Comparison of ENCODE assay signal across 7 cellular contexts in the genomic region with DNA sequence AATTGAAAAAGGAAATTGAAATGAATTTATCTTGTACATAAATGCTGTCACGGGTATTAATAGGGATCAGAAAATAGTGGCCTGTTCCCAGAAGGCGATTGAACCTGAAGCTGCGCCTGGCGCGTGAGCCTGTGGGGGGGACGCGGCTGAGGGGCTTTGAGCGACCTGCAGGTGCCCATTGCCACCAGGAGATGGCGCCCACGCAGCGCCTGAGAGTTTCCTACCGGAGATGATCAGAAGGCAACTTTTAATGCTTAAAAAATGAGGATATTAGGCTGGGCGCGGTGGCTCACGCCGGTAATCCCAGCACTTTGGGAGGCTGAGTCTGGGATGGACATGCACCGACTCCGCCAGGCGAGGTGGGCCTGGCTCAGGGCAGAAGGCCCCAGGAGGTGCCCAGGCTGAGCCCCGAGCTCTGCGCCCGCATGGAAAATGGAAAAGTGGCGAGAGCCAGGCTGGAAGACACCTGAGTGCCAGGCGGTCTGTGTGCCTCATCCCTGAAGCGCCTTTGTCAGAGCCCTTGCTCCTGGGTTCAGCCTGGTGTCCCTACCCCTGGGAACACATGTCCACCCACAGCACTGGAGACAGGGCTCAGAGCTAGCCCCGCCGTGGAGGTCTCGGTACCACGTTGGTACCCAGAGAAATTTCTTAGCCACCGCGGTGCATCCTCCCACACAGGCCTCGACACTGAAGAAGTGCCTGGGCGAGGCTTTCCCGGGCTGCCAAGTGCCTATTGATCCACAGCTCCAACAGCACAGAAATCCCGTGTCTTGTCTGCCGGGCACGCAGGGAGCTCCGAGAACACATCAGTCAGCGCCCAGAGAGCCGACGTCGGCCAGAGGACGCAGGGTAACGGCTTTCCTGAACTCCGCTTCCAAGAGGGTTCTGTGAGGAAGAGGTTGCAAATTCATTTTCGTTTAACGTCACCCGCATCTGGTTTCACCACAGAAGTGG.
DNase-seq lines count a peak whose midpoint lies in the region; ATAC-seq and TF ChIP-seq lines count a peak whose summit lies in the region.

No MANE protein-coding gene starts in this region.

- ATAC-seq in left colon (peak; percentile 70), HG02852 (IDR thresholded peaks at IDR 0.05; ENCODE audit: unreplicated experiment) (no peak)

- no peak overlapping the region for H3K27ac ChIP-seq in MM.1S (ENCODE audit: low read length)

- DNase-seq in GM10266 (ENCODE audit: extremely low spot score) (peak; percentile 90), MM.1S (no peak), left colon (peak in 1 of 2 donors; percentile 53)
- DNase-seq in central memory CD4-positive, alpha-beta T cell = peak; percentile 6
- DNase-seq in stimulated activated CD4-positive, alpha-beta T cell treated with anti-CD3 and anti-CD28 coated beads, TNF-alpha, amount 100 ng/mL, for 4 hours (ENCODE audit: low read depth in 3 of 3) = peak; percentile 18 to 40 (median 29)

- H3F3A ChIP-seq in MM.1S (ENCODE audit: insufficient read depth, low read length) = no peaks in the 10 kb centered on the region

- H3K27me3 ChIP-seq in MM.1S (replicated peaks; ENCODE audit: insufficient read depth, low read length) = no peaks in the 10 kb centered on the region; the same call in 1 of the 2 replicates

- H3K9me2 ChIP-seq in MM.1S (replicated peaks; ENCODE audit: insufficient read depth, low read length) = no peaks in the 10 kb centered on the region

- H2AFZ ChIP-seq in MM.1S (ENCODE audit: low read length) = no peak overlapping the region

- H3K4me3 ChIP-seq in MM.1S (ENCODE audit: low read length) = no peak overlapping the region
- no peak overlapping the region for H3K4me3 ChIP-seq in WI38 (ENCODE audit: low read depth, low read length)

- H3K36me3 ChIP-seq in MM.1S (replicated peaks; ENCODE audit: insufficient read depth, low read length) = no peaks in the 10 kb centered on the region

- TF ChIP-seq CTCF in GM10266 (IDR thresholded peaks at IDR 0.05; ENCODE audit: control insufficient read depth, insufficient read depth, low read depth, missing control alignments) (peak; percentile 83), MM.1S (IDR thresholded peaks at IDR 0.05; ENCODE audit: low read length) (peak; percentile 52), WI38 (IDR thresholded peaks at IDR 0.05; ENCODE audit: low read depth, low read length) (peak; percentile 96)

- intact Hi-C loops in left colon (cut with DNase I, micrococcal nuclease) = loop anchor here in 1 of 2 donors (10.0 kb wide), 1 partner anchor 130 kb away; a partner anchor contains a TSS

- H3K9me3 ChIP-seq in MM.1S (replicated peaks; ENCODE audit: insufficient read depth, low read length) = no peaks in the 10 kb centered on the region

- no peak overlapping the region for H3K4me2 ChIP-seq in MM.1S (ENCODE audit: low read depth, low read length)

- H3K79me2 ChIP-seq in MM.1S (ENCODE audit: low read length) = no peaks in the 10 kb centered on the region

- no peak overlapping the region for H3K9ac ChIP-seq in MM.1S (ENCODE audit: low read length)

- no peaks in the 10 kb centered on the region for H3K4me1 ChIP-seq in MM.1S (ENCODE audit: low read length)

- no peaks in the 10 kb centered on the region for H4K20me1 ChIP-seq in MM.1S (ENCODE audit: insufficient read depth, low read length)
